ENCODE assay signal across 8 cellular contexts in genomic region chr20:25197173-25197869, GRCh38. TPM values are rescaled to one million over a fixed set of nuclear protein-coding genes. Genes with fewer than 3 reads are reported as not detected.
DNase-seq lines count a peak whose midpoint lies in the region; ATAC-seq, FAIRE-seq and TF ChIP-seq lines count a peak whose summit lies in the region.

No MANE protein-coding gene starts in this region.

- H3K4me3 ChIP-seq in Caco-2 (ENCODE audit: low read depth, low read length) (no peak overlapping the region), HUES48 (ENCODE audit: low read depth, low read length) (peak overlapping the region; percentile 89), astrocyte (ENCODE audit: insufficient read depth, low read depth, low read length) (no peak overlapping the region), psoas muscle (no peak overlapping the region)
- peak overlapping the region; percentile 85 for H3K4me3 ChIP-seq in naive thymus-derived CD4-positive, alpha-beta T cell (ENCODE audit: low read length)

- no peaks in the 10 kb centered on the region for H3K9me3 ChIP-seq in Caco-2
- no peaks in the 10 kb centered on the region for H3K9me3 ChIP-seq in HUES48 (ENCODE audit: control insufficient read depth, insufficient read depth, low read length)
- no peaks in the 10 kb centered on the region for H3K9me3 ChIP-seq in astrocyte (ENCODE audit: insufficient read depth, low read depth, low read length)
- no peaks in the 10 kb centered on the region for H3K9me3 ChIP-seq in naive thymus-derived CD4-positive, alpha-beta T cell (ENCODE audit: control insufficient read depth in 2 of 3, low read length in 3 of 3)
- H3K9me3 ChIP-seq in psoas muscle = no peaks in the 10 kb centered on the region

- H3K4me1 ChIP-seq in Caco-2 (peaks cover 4% of the 10 kb centered on the region; the same call in 1 of the 2 replicates), HUES48 (ENCODE audit: control insufficient read depth, insufficient read depth, low read length) (peaks cover 13% of the 10 kb centered on the region), astrocyte (ENCODE audit: insufficient read depth, low read length) (peaks cover 9% of the 10 kb centered on the region), psoas muscle (peaks cover 32% of the 10 kb centered on the region)
- peaks cover 19 to 29% of the 10 kb centered on the region in 2 donors for H3K4me1 ChIP-seq in naive thymus-derived CD4-positive, alpha-beta T cell (ENCODE audit: control insufficient read depth in 2 of 2, insufficient read depth in 2 of 2, low read length in 2 of 2)

- peaks cover 55% of the 10 kb centered on the region for H4K20me1 ChIP-seq in astrocyte (ENCODE audit: insufficient read depth, low read length)

- H3K4me2 ChIP-seq in astrocyte (ENCODE audit: low read length) = peak overlapping the region; percentile 99

- BruUV-seq in Caco-2 (replicated peaks; lab: Mats Ljungman, UMichigan) = no TSS peak

- H3K27ac ChIP-seq in HUES48 (ENCODE audit: low read depth, low read length) (no peak overlapping the region), astrocyte (ENCODE audit: low read depth, low read length) (no peak overlapping the region), psoas muscle (no peak overlapping the region)
- peak overlapping the region; percentile 91 for H3K27ac ChIP-seq in naive thymus-derived CD4-positive, alpha-beta T cell (ENCODE audit: low read depth, low read length)

- no peaks in the 10 kb centered on the region for H3K27me3 ChIP-seq in Caco-2 (replicated peaks; ENCODE audit: control insufficient read depth, insufficient read depth, low read length)
- peaks cover 4% of the 10 kb centered on the region for H3K27me3 ChIP-seq in HUES48 (ENCODE audit: control insufficient read depth, insufficient read depth, low read length)
- no peaks in the 10 kb centered on the region for H3K27me3 ChIP-seq in astrocyte (ENCODE audit: insufficient read depth, low read length)
- no peaks in the 10 kb centered on the region for H3K27me3 ChIP-seq in naive thymus-derived CD4-positive, alpha-beta T cell (ENCODE audit: control insufficient read depth in 2 of 2, insufficient read depth in 2 of 2, low read length in 2 of 2)
- no peaks in the 10 kb centered on the region for H3K27me3 ChIP-seq in psoas muscle (ENCODE audit: insufficient read depth in 3 of 3, low read length in 2 of 3)

- POLR2A ChIA-PET in Caco-2 (lab: Charles Lee) = no interaction called here
- POLR2A ChIA-PET in naive thymus-derived CD4-positive, alpha-beta T cell (lab: Charles Lee) = interaction anchor here (2.6 to 3.0 kb wide), 2 partner anchors 63 to 107 kb away, joined by 17 to 21 read pairs; no protein-coding TSS in a partner anchor

- H3K4me1 Mint-ChIP-seq in Caco-2 (ENCODE audit: low read depth, unreplicated experiment) = no peaks in the 10 kb centered on the region
- H3K4me1 Mint-ChIP-seq in astrocyte (ENCODE audit: low read depth, unreplicated experiment) = peaks cover 23% of the 10 kb centered on the region
- H3K4me1 Mint-ChIP-seq in naive thymus-derived CD4-positive, alpha-beta T cell = peaks cover 31 to 76% (median 59%) of the 10 kb centered on the region in 7 donors

- intact Hi-C loops in Caco-2 (cut with micrococcal nuclease; ENCODE audit: unreplicated experiment) (no loop called here), psoas muscle (cut with DNase I) (loop anchor here (5.0 to 10.0 kb wide), 4 partner anchors 50 to 200 kb away; partner anchors contain the start of genes PYGB (in 2 of the 2) and ABHD12 (in 1 of the 2))
- intact Hi-C loops in naive thymus-derived CD4-positive, alpha-beta T cell (cut with micrococcal nuclease) = loop anchor here (2.0 to 5.0 kb wide), 8 partner anchors 115 to 1839 kb away; partner anchors contain the start of genes ABHD12 (in 1 of the 2), ACSS1 (in 1 of the 2), NANP (in 1 of the 2) and VSX1 (in 1 of the 2)

- TF ChIP-seq CTCF in Caco-2 (IDR thresholded peaks at IDR 0.05; ENCODE audit: insufficient read depth in 1 of 2, low read depth in 1 of 2, low read length in 1 of 2, severe bottlenecking in 1 of 2, unreplicated experiment in 1 of 2) (no peak), astrocyte (IDR thresholded peaks at IDR 0.05; ENCODE audit: insufficient read depth, low read depth, low read length) (no peak), psoas muscle (IDR thresholded peaks at IDR 0.05) (no peak)

- H2AFZ ChIP-seq in astrocyte (ENCODE audit: low read depth, low read length) = no peak overlapping the region

- H3K9ac ChIP-seq in HUES48 (ENCODE audit: low read depth, low read length) (no peak overlapping the region), astrocyte (ENCODE audit: low read length) (no peak overlapping the region)

- H3K27ac Mint-ChIP-seq in Caco-2 (ENCODE audit: unreplicated experiment) (no peak overlapping the region), astrocyte (ENCODE audit: unreplicated experiment) (no peak overlapping the region)
- H3K27ac Mint-ChIP-seq in naive thymus-derived CD4-positive, alpha-beta T cell = peak overlapping the region; percentile 69 to 95 (median 91)

- H3K27me3 Mint-ChIP-seq in Caco-2 (ENCODE audit: insufficient read depth, unreplicated experiment) (no peaks in the 10 kb centered on the region), astrocyte (ENCODE audit: low read depth, unreplicated experiment) (no peaks in the 10 kb centered on the region)
- H3K27me3 Mint-ChIP-seq in naive thymus-derived CD4-positive, alpha-beta T cell = peaks cover 0 to 2% (median 0%) of the 10 kb centered on the region in 5 donors

- 95 to 99% (median 97%) methylated on average over 3 of the region's 3 CpGs for WGBS in psoas muscle, 3 donors

- peaks cover 1% of the 10 kb centered on the region; the same call in 1 of the 2 replicates for H3K36me3 ChIP-seq in Caco-2 (ENCODE audit: control insufficient read depth, insufficient read depth, low read length)
- H3K36me3 ChIP-seq in HUES48 (ENCODE audit: control insufficient read depth, insufficient read depth, low read length) = 0 out of 2 replicates have a peak, but pooled peaks cover 3% of the 10 kb centered on the region
- H3K36me3 ChIP-seq in astrocyte (ENCODE audit: insufficient read depth, low read length) = no peaks in the 10 kb centered on the region
- no peaks in the 10 kb centered on the region for H3K36me3 ChIP-seq in naive thymus-derived CD4-positive, alpha-beta T cell (ENCODE audit: control insufficient read depth in 2 of 3, insufficient read depth in 3 of 3, low read length in 3 of 3)
- no peaks in the 10 kb centered on the region for H3K36me3 ChIP-seq in psoas muscle (ENCODE audit: insufficient read depth in 1 of 2, low read depth in 1 of 2)

- CTCF ChIA-PET in Caco-2 (lab: Charles Lee) = interaction anchor here (2.6 kb wide), 1 partner anchor 50 kb away, joined by 17 read pairs; the partner anchor contains the start of gene PYGB
- CTCF ChIA-PET in naive thymus-derived CD4-positive, alpha-beta T cell (lab: Charles Lee) = no interaction called here

- H3K4me3 Mint-ChIP-seq in Caco-2 (ENCODE audit: unreplicated experiment) (peak overlapping the region; percentile 78), astrocyte (ENCODE audit: unreplicated experiment) (peak overlapping the region; percentile 97)
- H3K4me3 Mint-ChIP-seq in naive thymus-derived CD4-positive, alpha-beta T cell = peak overlapping the region; percentile 81 to 97 (median 92)

- no peak for FAIRE-seq in astrocyte (lab: Jason Lieb, UNC)

- no peaks in the 10 kb centered on the region for H3K36me3 Mint-ChIP-seq in Caco-2 (ENCODE audit: insufficient read depth, unreplicated experiment)
- no peaks in the 10 kb centered on the region for H3K36me3 Mint-ChIP-seq in astrocyte (ENCODE audit: low read depth, unreplicated experiment)
- peaks cover 0 to 5% (median 0%) of the 10 kb centered on the region in 5 donors for H3K36me3 Mint-ChIP-seq in naive thymus-derived CD4-positive, alpha-beta T cell

- peak; percentile 34 for ATAC-seq in naive thymus-derived CD4-positive, alpha-beta T cell
- no peak for ATAC-seq in psoas muscle

- peaks cover 67% of the 10 kb centered on the region for H3K79me2 ChIP-seq in astrocyte (ENCODE audit: insufficient read depth, low read length)

- DNase-seq in Caco-2 = no peak
- DNase-seq in astrocyte (ENCODE audit: low read depth) = no peak
- peak in 7 of 9 donors; percentile 23 to 41 (median 34) for DNase-seq in naive thymus-derived CD4-positive, alpha-beta T cell
- no peak for DNase-seq in ureter (ENCODE audit: low spot score)
- no peak for DNase-seq in HPDE6-E6E7 (ENCODE audit: extremely low spot score)
- DNase-seq in NCI-H226 = no peak
- no peak for DNase-seq in psoas muscle

- H3K9me3 Mint-ChIP-seq in Caco-2 (ENCODE audit: unreplicated experiment) = no peaks in the 10 kb centered on the region
- H3K9me3 Mint-ChIP-seq in astrocyte (ENCODE audit: unreplicated experiment) = peaks cover 2% of the 10 kb centered on the region
- H3K9me3 Mint-ChIP-seq in naive thymus-derived CD4-positive, alpha-beta T cell = no peaks in the 10 kb centered on the region

RNA-seq across cellular contexts. Expression of gene ENTPD6, which starts 1.8 kb away (rescaled TPM):
- 86.6 and 89.4 TPM in 2 replicates for total RNA-seq in Caco-2 (2022)
- total RNA-seq in astrocyte = 50.7 and 57.8 TPM in 2 replicates
- 100 to 1,000 TPM in 2 of 5 experiments, 10 to 100 TPM in 3; 41.1 to 108 (median 74.4) TPM for total RNA-seq in naive thymus-derived CD4-positive, alpha-beta T cell
- polyA plus RNA-seq in naive thymus-derived CD4-positive, alpha-beta T cell = 10 to 100 TPM; 43.7 to 56.9 TPM
- total RNA-seq in ureter = 53.3 TPM
- total RNA-seq in psoas muscle = 10 to 100 TPM; 28.7 to 42.1 (median 34.6) TPM
- 10 to 100 TPM; 38.9 to 65.3 (median 50.5) TPM for polyA plus RNA-seq in psoas muscle

RNA-seq across cellular contexts. Expression of gene PYGB, which starts 50.6 kb away (rescaled TPM):
- total RNA-seq in Caco-2 (2022) (67.9 and 78.9 TPM in 2 replicates), astrocyte (199 and 206 TPM in 2 replicates), ureter (109 TPM), psoas muscle (10 to 100 TPM in 2 of 4 donors, 1 to 10 TPM in 2; 7.8 to 22.3 (median 10.6) TPM)
- total RNA-seq in naive thymus-derived CD4-positive, alpha-beta T cell = 10 to 100 TPM; 29.8 to 45.2 (median 43.6) TPM
- 10 to 100 TPM; 55.9 to 81.6 TPM for polyA plus RNA-seq in naive thymus-derived CD4-positive, alpha-beta T cell
- polyA plus RNA-seq in psoas muscle = 1 to 10 TPM; 4.9 to 9.5 (median 8.6) TPM

Comparison
In these comparisons a context has a peak if more than half of its experiments do, and no peak if none do; other contexts are left out.
1. DNase-seq: peak in naive thymus-derived CD4-positive, alpha-beta T cell (7 of 9); none in Caco-2 (0 of 2), astrocyte (single experiment), ureter (single experiment), HPDE6-E6E7 (single experiment), NCI-H226 (single experiment) and psoas muscle (0 of 2).
2. H3K4me3 ChIP-seq: peak in HUES48 (single experiment) and naive thymus-derived CD4-positive, alpha-beta T cell (single experiment); none in Caco-2 (single experiment), astrocyte (single experiment) and psoas muscle (single experiment).
3. H3K27ac Mint-ChIP-seq: peak in naive thymus-derived CD4-positive, alpha-beta T cell (9 of 9); none in Caco-2 (single experiment) and astrocyte (single experiment).
4. Peak in every context shown above with its lines, with median percentiles within 50 percentile points of each other: H3K4me3 Mint-ChIP-seq.